In the genomic region with DNA sequence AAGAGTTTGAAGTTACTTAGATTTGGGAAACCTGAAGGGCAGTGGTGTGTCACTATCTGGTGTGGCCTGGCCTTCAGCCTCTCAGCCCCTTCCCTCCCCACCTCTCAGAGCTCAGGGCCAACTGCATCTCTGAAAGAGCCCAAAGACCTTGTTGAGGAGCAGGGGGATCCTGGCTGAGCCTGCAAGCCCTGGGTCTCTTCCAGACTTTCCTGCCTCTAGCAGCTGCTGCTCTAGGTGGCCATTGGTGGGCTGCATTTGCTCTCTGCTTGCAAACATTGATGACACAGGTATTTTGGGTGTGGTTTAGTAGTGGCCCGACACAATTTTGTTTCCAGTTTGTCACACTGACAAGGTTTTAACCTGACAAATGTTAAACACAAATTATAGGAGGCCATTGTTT, we compare ENCODE assay signal across 13 cellular contexts. TPM values are rescaled to one million over a fixed set of nuclear protein-coding genes. Genes with fewer than 3 reads are reported as not detected.
A peak's percentile ranks its signal among the peaks of the same experiment; 100 is the strongest.
DNase-seq lines count a peak whose midpoint lies in the region; ATAC-seq, FAIRE-seq and TF ChIP-seq lines count a peak whose summit lies in the region.
"Had no signal": no experiment of that assay in that cellular context is flagged by ENCODE, and none has a peak within 500 bp of the region (broad histone marks: within the 10 kb centered on the region; RNA-seq: fewer than 3 reads in every experiment).

No MANE protein-coding gene starts in this region.

- H3K4me2 ChIP-seq in keratinocyte (ENCODE audit: control insufficient read depth, extremely low read depth, insufficient read depth, low read depth, low read length) = peak overlapping the region; percentile 73

- H3K9me3 Mint-ChIP-seq in activated T-cell treated with anti-CD3 and anti-CD28 coated beads, Interleukin-2, amount 50 U/mL, for 72 hours = no peaks in the 10 kb centered on the region
- H3K9me3 Mint-ChIP-seq in WTC11 = peaks cover under 1% of the 10 kb centered on the region; the same call in 1 of the 2 replicates
- H3K9me3 Mint-ChIP-seq: naive B cell had no signal

- ATAC-seq in activated T-cell treated with anti-CD3 and anti-CD28 coated beads, Interleukin-2, amount 50 U/mL, for 72 hours (replicated peaks in 1 of 2) = no peak
- ATAC-seq in WTC11 (no peak), upper lobe of left lung (ENCODE audit: low FRiP score in 2 of 2) (no peak)

- peaks cover 5 to 6% of the 10 kb centered on the region in 2 donors for H3K36me3 Mint-ChIP-seq in activated T-cell treated with anti-CD3 and anti-CD28 coated beads, Interleukin-2, amount 50 U/mL, for 72 hours (ENCODE audit: insufficient read depth in 2 of 2)
- no peaks in the 10 kb centered on the region for H3K36me3 Mint-ChIP-seq in WTC11
- H3K36me3 Mint-ChIP-seq: naive B cell had no signal

- H3K4me1 ChIP-seq in keratinocyte (ENCODE audit: control insufficient read depth, extremely low read depth, insufficient read depth, low read length) = peaks cover 62% of the 10 kb centered on the region
- H3K4me1 ChIP-seq in upper lobe of left lung = peaks cover 40 to 54% (median 45%) of the 10 kb centered on the region in 4 donors

- H3K79me2 ChIP-seq in keratinocyte (ENCODE audit: control insufficient read depth, insufficient read depth, low read length) = peaks cover 19% of the 10 kb centered on the region

- H3K36me3 ChIP-seq in keratinocyte (ENCODE audit: control insufficient read depth in 2 of 2, extremely low read depth in 1 of 2, insufficient read depth in 2 of 2, low read length in 2 of 2) = peaks cover 6 to 11% of the 10 kb centered on the region in 2 experiments
- peaks cover 0 to 6% (median 0%) of the 10 kb centered on the region in 4 donors for H3K36me3 ChIP-seq in upper lobe of left lung

- peak overlapping the region; percentile 41 for H3K9ac ChIP-seq in keratinocyte (ENCODE audit: control insufficient read depth, extremely low read depth, insufficient read depth, low read length)

- no peaks in the 10 kb centered on the region for H3K9me1 ChIP-seq in keratinocyte (ENCODE audit: control insufficient read depth, extremely low read depth, insufficient read depth, low read length)

- H3K27ac ChIP-seq in keratinocyte (ENCODE audit: control insufficient read depth, insufficient read depth, low read length) = peak overlapping the region; percentile 97
- H3K27ac ChIP-seq in upper lobe of left lung = peak overlapping the region in 3 of 4 donors; percentile 52 to 98 (median 71)

- H3K9me3 ChIP-seq in keratinocyte (ENCODE audit: control insufficient read depth, low read depth, low read length) (no peaks in the 10 kb centered on the region), upper lobe of left lung (no peaks in the 10 kb centered on the region)

- H4K20me1 ChIP-seq in keratinocyte (ENCODE audit: control insufficient read depth, extremely low read depth, insufficient read depth, low read length) = no peaks in the 10 kb centered on the region

- peak overlapping the region; percentile 91 for H3K27ac Mint-ChIP-seq in activated T-cell treated with anti-CD3 and anti-CD28 coated beads, Interleukin-2, amount 50 U/mL, for 72 hours
- H3K27ac Mint-ChIP-seq in WTC11 = peak overlapping the region; percentile 95

- no peak for FAIRE-seq in keratinocyte (lab: Jason Lieb, UNC)
- FAIRE-seq: endometrium had no signal

- TF ChIP-seq EP300 in upper lobe of left lung (IDR thresholded peaks at IDR 0.05) = no peak

- H3K4me1 Mint-ChIP-seq in activated T-cell treated with anti-CD3 and anti-CD28 coated beads, Interleukin-2, amount 50 U/mL, for 72 hours (ENCODE audit: low read depth) = peaks cover 75% of the 10 kb centered on the region
- peaks cover 47% of the 10 kb centered on the region for H3K4me1 Mint-ChIP-seq in WTC11

- TF ChIP-seq POLR2A in upper lobe of left lung (IDR thresholded peaks at IDR 0.05) = no peak

- no peaks in the 10 kb centered on the region for H3K27me3 Mint-ChIP-seq in activated T-cell treated with anti-CD3 and anti-CD28 coated beads, Interleukin-2, amount 50 U/mL, for 72 hours (ENCODE audit: low read depth)
- H3K27me3 Mint-ChIP-seq in WTC11 (ENCODE audit: low read depth) = no peaks in the 10 kb centered on the region

- H3K4me3 ChIP-seq in keratinocyte (ENCODE audit: control insufficient read depth in 2 of 3, extremely low read depth in 1 of 3, insufficient read depth in 2 of 3, low read depth in 1 of 3, low read length in 3 of 3) (no peak overlapping the region), upper lobe of left lung (no peak overlapping the region)

- no peaks in the 10 kb centered on the region for H3K27me3 ChIP-seq in keratinocyte (ENCODE audit: control insufficient read depth, extremely low read depth, insufficient read depth, low read length)
- H3K27me3 ChIP-seq in upper lobe of left lung = no peaks in the 10 kb centered on the region

- H2AFZ ChIP-seq in keratinocyte (ENCODE audit: control insufficient read depth, low read length) = no peak overlapping the region

- TF ChIP-seq CTCF in WTC11 (IDR thresholded peaks at IDR 0.05) (no peak), keratinocyte (optimal IDR thresholded peaks at IDR 0.05 in 1 of 3, IDR thresholded peaks at IDR 0.05 in 1 of 3, conservative IDR thresholded peaks at IDR 0.05 in 1 of 3; ENCODE audit: extremely low read depth in 1 of 3, insufficient read depth in 2 of 3, low read length in 3 of 3) (no peak), upper lobe of left lung (IDR thresholded peaks at IDR 0.05) (no peak), GM10266 (IDR thresholded peaks at IDR 0.05; ENCODE audit: control insufficient read depth, insufficient read depth, low read depth, missing control alignments) (no peak)

- WGBS in upper lobe of left lung, 2 donors = 64 to 88% methylated on average over 1 of the region's 1 CpG

- POLR2A ChIA-PET in WTC11 (lab: Charles Lee) = no interaction called here

- dilution Hi-C loops in keratinocyte (cut with MboI; ENCODE audit: extremely low pct_ligation_motif_present, low sequenced_read_pairs) = no loop called here

- DNase-seq in activated T-cell treated with anti-CD3 and anti-CD28 coated beads, Interleukin-2, amount 50 U/mL, for 72 hours = no peak
- no peak for DNase-seq in activated T-cell treated with anti-CD3 and anti-CD28 coated beads, Interleukin-2, amount 50 U/mL, for 1 hour
- DNase-seq in WTC11 (ENCODE audit: low spot score) (no peak), keratinocyte (ENCODE audit: low read depth, low spot score) (no peak), upper lobe of left lung (no peak), GM10266 (ENCODE audit: extremely low spot score) (no peak), mesenteric fat pad (ENCODE audit: low spot score) (no peak), DMS53 treated with DMSO at 0.1 percent for 48 hours (lab: John Stamatoyannopoulos, UW; ENCODE audit: unreplicated experiment) (no peak)
- DNase-seq: GF-D8; naive B cell; NCI-H1436; stimulated activated CD4-positive, alpha-beta T cell treated with anti-CD3 and anti-CD28 coated beads, Interleukin-15, amount 100 ng/mL, for 24 hours had no signal

- CTCF ChIA-PET in WTC11 (lab: Charles Lee) = no interaction called here

- peak overlapping the region; percentile 50 to 98 for H3K4me3 Mint-ChIP-seq in activated T-cell treated with anti-CD3 and anti-CD28 coated beads, Interleukin-2, amount 50 U/mL, for 72 hours
- H3K4me3 Mint-ChIP-seq in WTC11 = no peak overlapping the region

TF ChIP-seq in WTC11, 78 proteins besides CTCF, POLR2A, EP300 and RAD21 (continues in another document):
- TF ChIP-seq FOXP1 (CRISPR knock-in tag; IDR thresholded peaks at IDR 0.05; ENCODE audit: borderline replicate concordance) = no peak
- no peak for TF ChIP-seq FOXK1 (CRISPR knock-in tag; IDR thresholded peaks at IDR 0.05)

RNA-seq across cellular contexts. Expression of a gene that starts 3.1 kb away (rescaled TPM):
- 100 to 1,000 TPM in 1 of 2 donors, 10 to 100 TPM in 1; 92.2 to 122 TPM for total RNA-seq in activated T-cell treated with anti-CD3 and anti-CD28 coated beads, Interleukin-2, amount 50 U/mL, for 72 hours
- total RNA-seq in WTC11 (2021) = 34.6 to 55.6 TPM (median 37.7 TPM) in 3 replicates
- 165 to 226 TPM (median 202 TPM) in 3 replicates for polyA plus RNA-seq in keratinocyte
- polyA plus RNA-seq in keratinocyte (2011; ENCODE audit: low read depth) = 303 TPM
- polyA plus RNA-seq in keratinocyte (2011; cell fraction: cytosol; rRNA removed) = 124 and 240 TPM in 2 replicates
- polyA plus RNA-seq in keratinocyte (2011; cell fraction: nucleus; rRNA removed) = 328 and 366 TPM in 2 replicates
- 177 and 511 TPM in 2 replicates for polyA plus RNA-seq in keratinocyte (2012; ENCODE audit: low replicate concordance)
- 120 to 141 TPM (median 124 TPM) in 3 replicates for polyA minus RNA-seq in keratinocyte
- polyA minus RNA-seq in keratinocyte (2011; cell fraction: cytosol; rRNA and poly(A)+ RNA removed) = 141 TPM
- polyA minus RNA-seq in keratinocyte (2011; cell fraction: nucleus; rRNA and poly(A)+ RNA removed) = 105 and 108 TPM in 2 replicates
- 100 to 1,000 TPM in 1 of 6 donors, 10 to 100 TPM in 5; 30.6 to 107 (median 72.0) TPM for total RNA-seq in upper lobe of left lung
- 68.9 TPM for total RNA-seq in mesenteric fat pad

RNA-seq across cellular contexts. Expression of a gene that starts 50.6 kb away (rescaled TPM):
- total RNA-seq in activated T-cell treated with anti-CD3 and anti-CD28 coated beads, Interleukin-2, amount 50 U/mL, for 72 hours = under 1 TPM; 0.12 to 0.56 TPM
- 0.39 to 0.90 TPM (median 0.60 TPM) in 3 replicates for total RNA-seq in WTC11 (2021)
- polyA plus RNA-seq in keratinocyte = 0.22 to 0.60 TPM (median 0.39 TPM) in 3 replicates
- polyA plus RNA-seq in keratinocyte (2011; ENCODE audit: low read depth) = 2.0 TPM
- polyA plus RNA-seq in keratinocyte (2011; cell fraction: cytosol; rRNA removed) = 0.11 and 0.17 TPM in 2 replicates
- 0.64 and 0.74 TPM in 2 replicates for polyA plus RNA-seq in keratinocyte (2011; cell fraction: nucleus; rRNA removed)
- polyA plus RNA-seq in keratinocyte (2012; ENCODE audit: low replicate concordance) = 0.36 and 1.6 TPM in 2 replicates
- 0.13 to 0.43 TPM in 2 of 3 replicates, not detected in the other for polyA minus RNA-seq in keratinocyte
- polyA minus RNA-seq in keratinocyte (2011; cell fraction: cytosol; rRNA and poly(A)+ RNA removed) = not detected
- not detected in 2 replicates for polyA minus RNA-seq in keratinocyte (2011; cell fraction: nucleus; rRNA and poly(A)+ RNA removed)
- 10 to 100 TPM in 2 of 6 donors, 1 to 10 TPM in 2, under 1 TPM in 2; 0.29 to 15.5 (median 1.9) TPM for total RNA-seq in upper lobe of left lung
- not detected for total RNA-seq in mesenteric fat pad

RNA-seq across cellular contexts. Expression of a gene that starts 57.0 kb away (rescaled TPM):
- under 1 TPM in 1 of 2 donors, not detected in 1; 0.99 TPM for total RNA-seq in activated T-cell treated with anti-CD3 and anti-CD28 coated beads, Interleukin-2, amount 50 U/mL, for 72 hours
- total RNA-seq in WTC11 (2021) (not detected in 3 replicates), upper lobe of left lung (not detected), mesenteric fat pad (not detected)
- polyA plus RNA-seq in keratinocyte = not detected in 3 replicates
- polyA plus RNA-seq in keratinocyte (2011; ENCODE audit: low read depth) = 1.2 TPM
- 0.11 TPM in 1 of 2 replicates, not detected in the other for polyA plus RNA-seq in keratinocyte (2011; cell fraction: cytosol; rRNA removed)
- 0.28 and 0.36 TPM in 2 replicates for polyA plus RNA-seq in keratinocyte (2011; cell fraction: nucleus; rRNA removed)
- 0.55 TPM in 1 of 2 replicates, not detected in the other for polyA plus RNA-seq in keratinocyte (2012; ENCODE audit: low replicate concordance)
- polyA minus RNA-seq in keratinocyte = 0.13 to 0.23 TPM in 2 of 3 replicates, not detected in the other
- polyA minus RNA-seq in keratinocyte (2011; cell fraction: cytosol; rRNA and poly(A)+ RNA removed) = not detected
- polyA minus RNA-seq in keratinocyte (2011; cell fraction: nucleus; rRNA and poly(A)+ RNA removed) = not detected in 2 replicates
